Comparison of ENCODE assay signal across 1 cellular context in the genomic region with DNA sequence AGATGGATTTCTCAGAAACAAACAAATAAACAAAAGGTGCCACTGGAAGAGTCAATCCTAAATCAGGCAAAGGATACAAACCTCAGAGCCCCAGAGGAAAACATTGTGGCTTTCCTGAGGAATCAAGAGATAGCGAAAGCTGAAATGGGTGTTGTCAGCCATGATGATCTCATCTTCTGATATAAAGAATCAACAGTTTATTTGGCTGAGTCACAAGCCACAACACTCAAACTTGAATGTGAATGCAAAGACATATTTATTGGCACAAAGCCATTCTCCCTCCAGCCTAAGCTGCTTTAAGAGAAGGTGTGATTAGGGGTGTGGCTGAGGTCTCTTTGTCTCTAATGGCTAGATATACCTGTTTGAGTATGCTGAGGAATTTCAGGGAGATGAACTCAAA.
TF ChIP-seq lines count a peak whose summit lies in the region.

No MANE protein-coding gene starts in this region.

TF ChIP-seq in HEK293, 187 proteins besides CTCF, POLR2A, EP300 and RAD21 (continued from another document):
- TF ChIP-seq, protein P1, sequence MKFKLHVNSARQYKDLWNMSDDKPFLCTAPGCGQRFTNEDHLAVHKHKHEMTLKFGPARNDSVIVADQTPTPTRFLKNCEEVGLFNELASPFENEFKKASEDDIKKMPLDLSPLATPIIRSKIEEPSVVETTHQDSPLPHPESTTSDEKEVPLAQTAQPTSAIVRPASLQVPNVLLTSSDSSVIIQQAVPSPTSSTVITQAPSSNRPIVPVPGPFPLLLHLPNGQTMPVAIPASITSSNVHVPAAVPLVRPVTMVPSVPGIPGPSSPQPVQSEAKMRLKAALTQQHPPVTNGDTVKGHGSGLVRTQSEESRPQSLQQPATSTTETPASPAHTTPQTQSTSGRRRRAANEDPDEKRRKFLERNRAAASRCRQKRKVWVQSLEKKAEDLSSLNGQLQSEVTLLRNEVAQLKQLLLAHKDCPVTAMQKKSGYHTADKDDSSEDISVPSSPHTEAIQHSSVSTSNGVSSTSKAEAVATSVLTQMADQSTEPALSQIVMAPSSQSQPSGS (tag by site-specific recombination; IDR thresholded peaks at IDR 0.05; ENCODE audit: low read depth): no peak
- TF ChIP-seq ZBTB7A (tag by site-specific recombination; IDR thresholded peaks at IDR 0.05; ENCODE audit: low read depth): no peak
- TF ChIP-seq, protein P2, sequence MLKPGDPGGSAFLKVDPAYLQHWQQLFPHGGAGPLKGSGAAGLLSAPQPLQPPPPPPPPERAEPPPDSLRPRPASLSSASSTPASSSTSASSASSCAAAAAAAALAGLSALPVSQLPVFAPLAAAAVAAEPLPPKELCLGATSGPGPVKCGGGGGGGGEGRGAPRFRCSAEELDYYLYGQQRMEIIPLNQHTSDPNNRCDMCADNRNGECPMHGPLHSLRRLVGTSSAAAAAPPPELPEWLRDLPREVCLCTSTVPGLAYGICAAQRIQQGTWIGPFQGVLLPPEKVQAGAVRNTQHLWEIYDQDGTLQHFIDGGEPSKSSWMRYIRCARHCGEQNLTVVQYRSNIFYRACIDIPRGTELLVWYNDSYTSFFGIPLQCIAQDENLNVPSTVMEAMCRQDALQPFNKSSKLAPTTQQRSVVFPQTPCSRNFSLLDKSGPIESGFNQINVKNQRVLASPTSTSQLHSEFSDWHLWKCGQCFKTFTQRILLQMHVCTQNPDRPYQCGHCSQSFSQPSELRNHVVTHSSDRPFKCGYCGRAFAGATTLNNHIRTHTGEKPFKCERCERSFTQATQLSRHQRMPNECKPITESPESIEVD (tag by site-specific recombination; IDR thresholded peaks at IDR 0.05): no peak
- TF ChIP-seq, protein P3, sequence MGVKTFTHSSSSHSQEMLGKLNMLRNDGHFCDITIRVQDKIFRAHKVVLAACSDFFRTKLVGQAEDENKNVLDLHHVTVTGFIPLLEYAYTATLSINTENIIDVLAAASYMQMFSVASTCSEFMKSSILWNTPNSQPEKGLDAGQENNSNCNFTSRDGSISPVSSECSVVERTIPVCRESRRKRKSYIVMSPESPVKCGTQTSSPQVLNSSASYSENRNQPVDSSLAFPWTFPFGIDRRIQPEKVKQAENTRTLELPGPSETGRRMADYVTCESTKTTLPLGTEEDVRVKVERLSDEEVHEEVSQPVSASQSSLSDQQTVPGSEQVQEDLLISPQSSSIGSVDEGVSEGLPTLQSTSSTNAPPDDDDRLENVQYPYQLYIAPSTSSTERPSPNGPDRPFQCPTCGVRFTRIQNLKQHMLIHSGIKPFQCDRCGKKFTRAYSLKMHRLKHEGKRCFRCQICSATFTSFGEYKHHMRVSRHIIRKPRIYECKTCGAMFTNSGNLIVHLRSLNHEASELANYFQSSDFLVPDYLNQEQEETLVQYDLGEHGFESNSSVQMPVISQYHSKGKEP (tag by site-specific recombination; IDR thresholded peaks at IDR 0.05): no peak
- no peak for TF ChIP-seq HOXD13 (CRISPR knock-in tag; IDR thresholded peaks at IDR 0.05; ENCODE audit: borderline replicate concordance)
- no peak for TF ChIP-seq SCRT1 (tag by site-specific recombination; IDR thresholded peaks at IDR 0.05; ENCODE audit: borderline replicate concordance)
- no peak for TF ChIP-seq ZNF2 (tag by site-specific recombination; IDR thresholded peaks at IDR 0.05)
- no peak for TF ChIP-seq ZNF311 (tag by site-specific recombination; IDR thresholded peaks at IDR 0.05; ENCODE audit: borderline replicate concordance)
- no peak for TF ChIP-seq ZNF623 (tag by site-specific recombination; IDR thresholded peaks at IDR 0.05)
- no peak for TF ChIP-seq ZNF768 (tag by site-specific recombination; IDR thresholded peaks at IDR 0.05)
- TF ChIP-seq, protein P4, sequence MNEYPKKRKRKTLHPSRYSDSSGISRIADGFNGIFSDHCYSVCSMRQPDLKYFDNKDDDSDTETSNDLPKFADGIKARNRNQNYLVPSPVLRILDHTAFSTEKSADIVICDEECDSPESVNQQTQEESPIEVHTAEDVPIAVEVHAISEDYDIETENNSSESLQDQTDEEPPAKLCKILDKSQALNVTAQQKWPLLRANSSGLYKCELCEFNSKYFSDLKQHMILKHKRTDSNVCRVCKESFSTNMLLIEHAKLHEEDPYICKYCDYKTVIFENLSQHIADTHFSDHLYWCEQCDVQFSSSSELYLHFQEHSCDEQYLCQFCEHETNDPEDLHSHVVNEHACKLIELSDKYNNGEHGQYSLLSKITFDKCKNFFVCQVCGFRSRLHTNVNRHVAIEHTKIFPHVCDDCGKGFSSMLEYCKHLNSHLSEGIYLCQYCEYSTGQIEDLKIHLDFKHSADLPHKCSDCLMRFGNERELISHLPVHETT (tag by site-specific recombination; IDR thresholded peaks at IDR 0.05): no peak
- TF ChIP-seq, protein P5, sequence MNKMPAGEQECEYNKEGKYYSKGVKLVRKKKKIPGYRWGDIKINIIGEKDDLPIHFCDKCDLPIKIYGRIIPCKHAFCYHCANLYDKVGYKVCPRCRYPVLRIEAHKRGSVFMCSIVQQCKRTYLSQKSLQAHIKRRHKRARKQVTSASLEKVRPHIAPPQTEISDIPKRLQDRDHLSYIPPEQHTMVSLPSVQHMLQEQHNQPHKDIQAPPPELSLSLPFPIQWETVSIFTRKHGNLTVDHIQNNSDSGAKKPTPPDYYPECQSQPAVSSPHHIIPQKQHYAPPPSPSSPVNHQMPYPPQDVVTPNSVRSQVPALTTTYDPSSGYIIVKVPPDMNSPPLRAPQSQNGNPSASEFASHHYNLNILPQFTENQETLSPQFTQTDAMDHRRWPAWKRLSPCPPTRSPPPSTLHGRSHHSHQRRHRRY (tag by site-specific recombination; IDR thresholded peaks at IDR 0.05): no peak
